1 cellular context compared by ENCODE assay signal in the genomic region with DNA sequence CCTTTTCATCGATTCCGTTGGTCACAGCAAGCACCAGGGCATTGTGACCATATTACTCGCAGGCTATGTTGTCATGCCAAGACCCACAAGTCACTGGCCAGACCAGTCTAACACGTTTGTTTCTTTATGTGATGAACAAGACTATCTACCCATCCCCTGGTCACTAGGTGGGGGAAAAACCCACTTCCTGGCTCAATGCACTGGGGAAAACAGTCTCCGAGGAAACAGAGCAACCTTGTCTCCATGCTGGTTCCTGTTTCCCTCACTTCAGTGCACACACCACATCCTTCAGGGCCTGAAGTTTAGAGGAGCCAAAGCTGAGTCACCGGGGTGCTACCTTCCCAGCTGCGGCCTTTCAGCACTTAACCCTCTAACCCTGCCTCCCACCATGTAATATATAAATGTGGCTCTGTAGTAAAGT.
TF ChIP-seq lines count a peak whose summit lies in the region.

No MANE protein-coding gene starts in this region.

TF ChIP-seq in GM12878, 131 proteins besides CTCF, POLR2A, EP300 and RAD21 (continued from another document):
- TF ChIP-seq, protein P1, sequence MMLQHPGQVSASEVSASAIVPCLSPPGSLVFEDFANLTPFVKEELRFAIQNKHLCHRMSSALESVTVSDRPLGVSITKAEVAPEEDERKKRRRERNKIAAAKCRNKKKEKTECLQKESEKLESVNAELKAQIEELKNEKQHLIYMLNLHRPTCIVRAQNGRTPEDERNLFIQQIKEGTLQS (IDR thresholded peaks at IDR 0.05; ENCODE audit: borderline replicate concordance, extremely low read depth, low read depth, low read length), result no peak
- TF ChIP-seq, protein P2, sequence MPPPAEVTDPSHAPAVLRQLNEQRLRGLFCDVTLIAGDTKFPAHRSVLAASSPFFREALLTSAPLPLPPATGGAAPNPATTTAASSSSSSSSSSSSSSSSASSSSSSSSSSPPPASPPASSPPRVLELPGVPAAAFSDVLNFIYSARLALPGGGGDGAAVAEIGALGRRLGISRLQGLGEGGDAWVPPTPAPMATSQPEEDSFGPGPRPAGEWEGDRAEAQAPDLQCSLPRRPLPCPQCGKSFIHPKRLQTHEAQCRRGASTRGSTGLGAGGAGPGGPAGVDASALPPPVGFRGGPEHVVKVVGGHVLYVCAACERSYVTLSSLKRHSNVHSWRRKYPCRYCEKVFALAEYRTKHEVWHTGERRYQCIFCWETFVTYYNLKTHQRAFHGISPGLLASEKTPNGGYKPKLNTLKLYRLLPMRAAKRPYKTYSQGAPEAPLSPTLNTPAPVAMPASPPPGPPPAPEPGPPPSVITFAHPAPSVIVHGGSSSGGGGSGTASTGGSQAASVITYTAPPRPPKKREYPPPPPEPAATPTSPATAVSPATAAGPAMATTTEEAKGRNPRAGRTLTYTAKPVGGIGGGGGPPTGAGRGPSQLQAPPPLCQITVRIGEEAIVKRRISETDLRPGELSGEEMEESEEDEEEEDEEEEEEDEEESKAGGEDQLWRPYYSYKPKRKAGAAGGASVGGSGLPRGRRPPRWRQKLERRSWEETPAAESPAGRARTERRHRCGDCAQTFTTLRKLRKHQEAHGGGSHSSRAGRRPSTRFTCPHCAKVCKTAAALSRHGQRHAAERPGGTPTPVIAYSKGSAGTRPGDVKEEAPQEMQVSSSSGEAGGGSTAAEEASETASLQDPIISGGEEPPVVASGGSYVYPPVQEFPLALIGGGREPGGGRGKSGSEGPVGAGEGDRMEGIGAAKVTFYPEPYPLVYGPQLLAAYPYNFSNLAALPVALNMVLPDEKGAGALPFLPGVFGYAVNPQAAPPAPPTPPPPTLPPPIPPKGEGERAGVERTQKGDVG (CRISPR knock-in tag; IDR thresholded peaks at IDR 0.05), result no peak
- TF ChIP-seq IKZF2 (IDR thresholded peaks at IDR 0.05) (peak; percentile 68 to 73; a peak in 3 of 4 replicates), YBX1 (IDR thresholded peaks at IDR 0.05) (no peak), POLR2AphosphoS5 (IDR thresholded peaks at IDR 0.05; ENCODE audit: low read length) (no peak), RCOR1 (conservative IDR thresholded peaks at IDR 0.05; ENCODE audit: low read depth, low read length) (no peak), ZNF207 (IDR thresholded peaks at IDR 0.05; ENCODE audit: borderline replicate concordance) (no peak), MEF2A (IDR thresholded peaks at IDR 0.05; ENCODE audit: insufficient read depth, low read depth, low read length) (0 out of 2 replicates have a peak, but pooled peaks have one; percentile 6), YY1 (IDR thresholded peaks at IDR 0.05; ENCODE audit: low read depth, low read length) (0 out of 2 replicates have a peak, but pooled peaks have one; percentile 17), LARP7 (IDR thresholded peaks at IDR 0.05) (no peak), NR2C2 (IDR thresholded peaks at IDR 0.05; ENCODE audit: borderline replicate concordance, control insufficient read depth, insufficient read length, low read depth) (no peak), ZNF622 (IDR thresholded peaks at IDR 0.05) (no peak), SREBF2 (IDR thresholded peaks at IDR 0.05; ENCODE audit: low read length) (no peak)
- TF ChIP-seq, protein P3, sequence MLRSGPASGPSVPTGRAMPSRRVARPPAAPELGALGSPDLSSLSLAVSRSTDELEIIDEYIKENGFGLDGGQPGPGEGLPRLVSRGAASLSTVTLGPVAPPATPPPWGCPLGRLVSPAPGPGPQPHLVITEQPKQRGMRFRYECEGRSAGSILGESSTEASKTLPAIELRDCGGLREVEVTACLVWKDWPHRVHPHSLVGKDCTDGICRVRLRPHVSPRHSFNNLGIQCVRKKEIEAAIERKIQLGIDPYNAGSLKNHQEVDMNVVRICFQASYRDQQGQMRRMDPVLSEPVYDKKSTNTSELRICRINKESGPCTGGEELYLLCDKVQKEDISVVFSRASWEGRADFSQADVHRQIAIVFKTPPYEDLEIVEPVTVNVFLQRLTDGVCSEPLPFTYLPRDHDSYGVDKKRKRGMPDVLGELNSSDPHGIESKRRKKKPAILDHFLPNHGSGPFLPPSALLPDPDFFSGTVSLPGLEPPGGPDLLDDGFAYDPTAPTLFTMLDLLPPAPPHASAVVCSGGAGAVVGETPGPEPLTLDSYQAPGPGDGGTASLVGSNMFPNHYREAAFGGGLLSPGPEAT (IDR thresholded peaks at IDR 0.05; ENCODE audit: low read depth), result no peak
- TF ChIP-seq, protein P4, sequence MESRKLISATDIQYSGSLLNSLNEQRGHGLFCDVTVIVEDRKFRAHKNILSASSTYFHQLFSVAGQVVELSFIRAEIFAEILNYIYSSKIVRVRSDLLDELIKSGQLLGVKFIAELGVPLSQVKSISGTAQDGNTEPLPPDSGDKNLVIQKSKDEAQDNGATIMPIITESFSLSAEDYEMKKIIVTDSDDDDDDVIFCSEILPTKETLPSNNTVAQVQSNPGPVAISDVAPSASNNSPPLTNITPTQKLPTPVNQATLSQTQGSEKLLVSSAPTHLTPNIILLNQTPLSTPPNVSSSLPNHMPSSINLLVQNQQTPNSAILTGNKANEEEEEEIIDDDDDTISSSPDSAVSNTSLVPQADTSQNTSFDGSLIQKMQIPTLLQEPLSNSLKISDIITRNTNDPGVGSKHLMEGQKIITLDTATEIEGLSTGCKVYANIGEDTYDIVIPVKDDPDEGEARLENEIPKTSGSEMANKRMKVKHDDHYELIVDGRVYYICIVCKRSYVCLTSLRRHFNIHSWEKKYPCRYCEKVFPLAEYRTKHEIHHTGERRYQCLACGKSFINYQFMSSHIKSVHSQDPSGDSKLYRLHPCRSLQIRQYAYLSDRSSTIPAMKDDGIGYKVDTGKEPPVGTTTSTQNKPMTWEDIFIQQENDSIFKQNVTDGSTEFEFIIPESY (IDR thresholded peaks at IDR 0.05), result no peak
- TF ChIP-seq, protein P5, sequence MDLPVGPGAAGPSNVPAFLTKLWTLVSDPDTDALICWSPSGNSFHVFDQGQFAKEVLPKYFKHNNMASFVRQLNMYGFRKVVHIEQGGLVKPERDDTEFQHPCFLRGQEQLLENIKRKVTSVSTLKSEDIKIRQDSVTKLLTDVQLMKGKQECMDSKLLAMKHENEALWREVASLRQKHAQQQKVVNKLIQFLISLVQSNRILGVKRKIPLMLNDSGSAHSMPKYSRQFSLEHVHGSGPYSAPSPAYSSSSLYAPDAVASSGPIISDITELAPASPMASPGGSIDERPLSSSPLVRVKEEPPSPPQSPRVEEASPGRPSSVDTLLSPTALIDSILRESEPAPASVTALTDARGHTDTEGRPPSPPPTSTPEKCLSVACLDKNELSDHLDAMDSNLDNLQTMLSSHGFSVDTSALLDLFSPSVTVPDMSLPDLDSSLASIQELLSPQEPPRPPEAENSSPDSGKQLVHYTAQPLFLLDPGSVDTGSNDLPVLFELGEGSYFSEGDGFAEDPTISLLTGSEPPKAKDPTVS (IDR thresholded peaks at IDR 0.05; ENCODE audit: low read depth, low read length), result no peak
- TF ChIP-seq, protein P6, sequence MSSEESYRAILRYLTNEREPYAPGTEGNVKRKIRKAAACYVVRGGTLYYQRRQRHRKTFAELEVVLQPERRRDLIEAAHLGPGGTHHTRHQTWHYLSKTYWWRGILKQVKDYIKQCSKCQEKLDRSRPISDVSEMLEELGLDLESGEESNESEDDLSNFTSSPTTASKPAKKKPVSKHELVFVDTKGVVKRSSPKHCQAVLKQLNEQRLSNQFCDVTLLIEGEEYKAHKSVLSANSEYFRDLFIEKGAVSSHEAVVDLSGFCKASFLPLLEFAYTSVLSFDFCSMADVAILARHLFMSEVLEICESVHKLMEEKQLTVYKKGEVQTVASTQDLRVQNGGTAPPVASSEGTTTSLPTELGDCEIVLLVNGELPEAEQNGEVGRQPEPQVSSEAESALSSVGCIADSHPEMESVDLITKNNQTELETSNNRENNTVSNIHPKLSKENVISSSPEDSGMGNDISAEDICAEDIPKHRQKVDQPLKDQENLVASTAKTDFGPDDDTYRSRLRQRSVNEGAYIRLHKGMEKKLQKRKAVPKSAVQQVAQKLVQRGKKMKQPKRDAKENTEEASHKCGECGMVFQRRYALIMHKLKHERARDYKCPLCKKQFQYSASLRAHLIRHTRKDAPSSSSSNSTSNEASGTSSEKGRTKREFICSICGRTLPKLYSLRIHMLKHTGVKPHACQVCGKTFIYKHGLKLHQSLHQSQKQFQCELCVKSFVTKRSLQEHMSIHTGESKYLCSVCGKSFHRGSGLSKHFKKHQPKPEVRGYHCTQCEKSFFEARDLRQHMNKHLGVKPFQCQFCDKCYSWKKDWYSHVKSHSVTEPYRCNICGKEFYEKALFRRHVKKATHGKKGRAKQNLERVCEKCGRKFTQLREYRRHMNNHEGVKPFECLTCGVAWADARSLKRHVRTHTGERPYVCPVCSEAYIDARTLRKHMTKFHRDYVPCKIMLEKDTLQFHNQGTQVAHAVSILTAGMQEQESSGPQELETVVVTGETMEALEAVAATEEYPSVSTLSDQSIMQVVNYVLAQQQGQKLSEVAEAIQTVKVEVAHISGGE (CRISPR knock-in tag; IDR thresholded peaks at IDR 0.05), result no peak
- TF ChIP-seq, protein P7, sequence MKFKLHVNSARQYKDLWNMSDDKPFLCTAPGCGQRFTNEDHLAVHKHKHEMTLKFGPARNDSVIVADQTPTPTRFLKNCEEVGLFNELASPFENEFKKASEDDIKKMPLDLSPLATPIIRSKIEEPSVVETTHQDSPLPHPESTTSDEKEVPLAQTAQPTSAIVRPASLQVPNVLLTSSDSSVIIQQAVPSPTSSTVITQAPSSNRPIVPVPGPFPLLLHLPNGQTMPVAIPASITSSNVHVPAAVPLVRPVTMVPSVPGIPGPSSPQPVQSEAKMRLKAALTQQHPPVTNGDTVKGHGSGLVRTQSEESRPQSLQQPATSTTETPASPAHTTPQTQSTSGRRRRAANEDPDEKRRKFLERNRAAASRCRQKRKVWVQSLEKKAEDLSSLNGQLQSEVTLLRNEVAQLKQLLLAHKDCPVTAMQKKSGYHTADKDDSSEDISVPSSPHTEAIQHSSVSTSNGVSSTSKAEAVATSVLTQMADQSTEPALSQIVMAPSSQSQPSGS (IDR thresholded peaks at IDR 0.05; ENCODE audit: low read length), result peak; percentile 64; the same call in 1 of the 2 replicates
- TF ChIP-seq, protein P8, sequence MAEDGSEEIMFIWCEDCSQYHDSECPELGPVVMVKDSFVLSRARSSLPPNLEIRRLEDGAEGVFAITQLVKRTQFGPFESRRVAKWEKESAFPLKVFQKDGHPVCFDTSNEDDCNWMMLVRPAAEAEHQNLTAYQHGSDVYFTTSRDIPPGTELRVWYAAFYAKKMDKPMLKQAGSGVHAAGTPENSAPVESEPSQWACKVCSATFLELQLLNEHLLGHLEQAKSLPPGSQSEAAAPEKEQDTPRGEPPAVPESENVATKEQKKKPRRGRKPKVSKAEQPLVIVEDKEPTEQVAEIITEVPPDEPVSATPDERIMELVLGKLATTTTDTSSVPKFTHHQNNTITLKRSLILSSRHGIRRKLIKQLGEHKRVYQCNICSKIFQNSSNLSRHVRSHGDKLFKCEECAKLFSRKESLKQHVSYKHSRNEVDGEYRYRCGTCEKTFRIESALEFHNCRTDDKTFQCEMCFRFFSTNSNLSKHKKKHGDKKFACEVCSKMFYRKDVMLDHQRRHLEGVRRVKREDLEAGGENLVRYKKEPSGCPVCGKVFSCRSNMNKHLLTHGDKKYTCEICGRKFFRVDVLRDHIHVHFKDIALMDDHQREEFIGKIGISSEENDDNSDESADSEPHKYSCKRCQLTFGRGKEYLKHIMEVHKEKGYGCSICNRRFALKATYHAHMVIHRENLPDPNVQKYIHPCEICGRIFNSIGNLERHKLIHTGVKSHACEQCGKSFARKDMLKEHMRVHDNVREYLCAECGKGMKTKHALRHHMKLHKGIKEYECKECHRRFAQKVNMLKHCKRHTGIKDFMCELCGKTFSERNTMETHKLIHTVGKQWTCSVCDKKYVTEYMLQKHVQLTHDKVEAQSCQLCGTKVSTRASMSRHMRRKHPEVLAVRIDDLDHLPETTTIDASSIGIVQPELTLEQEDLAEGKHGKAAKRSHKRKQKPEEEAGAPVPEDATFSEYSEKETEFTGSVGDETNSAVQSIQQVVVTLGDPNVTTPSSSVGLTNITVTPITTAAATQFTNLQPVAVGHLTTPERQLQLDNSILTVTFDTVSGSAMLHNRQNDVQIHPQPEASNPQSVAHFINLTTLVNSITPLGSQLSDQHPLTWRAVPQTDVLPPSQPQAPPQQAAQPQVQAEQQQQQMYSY (CRISPR knock-in tag; IDR thresholded peaks at IDR 0.05), result no peak
